Comparison of ENCODE assay signal across 1 cellular context in genomic region chr2:240136013-240136670, GRCh38.
TF ChIP-seq lines count a peak whose summit lies in the region.

COPS9 (minus strand) TSS chr2:240136305; CDS start chr2:240136284, 21 bp downstream.

TF ChIP-seq in WTC11, 78 proteins besides CTCF, POLR2A, EP300 and RAD21 (continued from another document and continues in another):
- TF ChIP-seq AFF4 (CRISPR knock-in tag; IDR thresholded peaks at IDR 0.05; ENCODE audit: borderline replicate concordance), result no peak
- TF ChIP-seq USF2 (CRISPR knock-in tag; IDR thresholded peaks at IDR 0.05), result peak; percentile 6; the same call in 1 of the 2 replicates
- TF ChIP-seq, protein P1, sequence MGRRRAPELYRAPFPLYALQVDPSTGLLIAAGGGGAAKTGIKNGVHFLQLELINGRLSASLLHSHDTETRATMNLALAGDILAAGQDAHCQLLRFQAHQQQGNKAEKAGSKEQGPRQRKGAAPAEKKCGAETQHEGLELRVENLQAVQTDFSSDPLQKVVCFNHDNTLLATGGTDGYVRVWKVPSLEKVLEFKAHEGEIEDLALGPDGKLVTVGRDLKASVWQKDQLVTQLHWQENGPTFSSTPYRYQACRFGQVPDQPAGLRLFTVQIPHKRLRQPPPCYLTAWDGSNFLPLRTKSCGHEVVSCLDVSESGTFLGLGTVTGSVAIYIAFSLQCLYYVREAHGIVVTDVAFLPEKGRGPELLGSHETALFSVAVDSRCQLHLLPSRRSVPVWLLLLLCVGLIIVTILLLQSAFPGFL (CRISPR knock-in tag; IDR thresholded peaks at IDR 0.05; ENCODE audit: borderline replicate concordance), result no peak
- TF ChIP-seq ZNF416 (CRISPR knock-in tag; IDR thresholded peaks at IDR 0.05), result no peak
- no peak for TF ChIP-seq ATF1 (CRISPR knock-in tag; IDR thresholded peaks at IDR 0.05)
- no peak for TF ChIP-seq CREB1 (CRISPR knock-in tag; IDR thresholded peaks at IDR 0.05)
- TF ChIP-seq RELA (CRISPR knock-in tag; IDR thresholded peaks at IDR 0.05; ENCODE audit: borderline replicate concordance), result no peak
- TF ChIP-seq ESRRA (CRISPR knock-in tag; IDR thresholded peaks at IDR 0.05; ENCODE audit: borderline replicate concordance), result no peak
- no peak for TF ChIP-seq SMAD3 (CRISPR knock-in tag; IDR thresholded peaks at IDR 0.05; ENCODE audit: borderline replicate concordance)
- TF ChIP-seq HMGA2 (CRISPR knock-in tag; IDR thresholded peaks at IDR 0.05), result no peak
- peak; percentile 19; the same call in 1 of the 2 replicates for TF ChIP-seq FOXP4 (CRISPR knock-in tag; IDR thresholded peaks at IDR 0.05)
- TF ChIP-seq, protein P2, sequence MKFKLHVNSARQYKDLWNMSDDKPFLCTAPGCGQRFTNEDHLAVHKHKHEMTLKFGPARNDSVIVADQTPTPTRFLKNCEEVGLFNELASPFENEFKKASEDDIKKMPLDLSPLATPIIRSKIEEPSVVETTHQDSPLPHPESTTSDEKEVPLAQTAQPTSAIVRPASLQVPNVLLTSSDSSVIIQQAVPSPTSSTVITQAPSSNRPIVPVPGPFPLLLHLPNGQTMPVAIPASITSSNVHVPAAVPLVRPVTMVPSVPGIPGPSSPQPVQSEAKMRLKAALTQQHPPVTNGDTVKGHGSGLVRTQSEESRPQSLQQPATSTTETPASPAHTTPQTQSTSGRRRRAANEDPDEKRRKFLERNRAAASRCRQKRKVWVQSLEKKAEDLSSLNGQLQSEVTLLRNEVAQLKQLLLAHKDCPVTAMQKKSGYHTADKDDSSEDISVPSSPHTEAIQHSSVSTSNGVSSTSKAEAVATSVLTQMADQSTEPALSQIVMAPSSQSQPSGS (CRISPR knock-in tag; IDR thresholded peaks at IDR 0.05; ENCODE audit: borderline replicate concordance, low read depth), result no peak
- no peak for TF ChIP-seq ATF3 (CRISPR knock-in tag; conservative IDR thresholded peaks at IDR 0.05)
- no peak for TF ChIP-seq CDX4 (CRISPR knock-in tag; IDR thresholded peaks at IDR 0.05; ENCODE audit: borderline replicate concordance)
- TF ChIP-seq, protein P3, sequence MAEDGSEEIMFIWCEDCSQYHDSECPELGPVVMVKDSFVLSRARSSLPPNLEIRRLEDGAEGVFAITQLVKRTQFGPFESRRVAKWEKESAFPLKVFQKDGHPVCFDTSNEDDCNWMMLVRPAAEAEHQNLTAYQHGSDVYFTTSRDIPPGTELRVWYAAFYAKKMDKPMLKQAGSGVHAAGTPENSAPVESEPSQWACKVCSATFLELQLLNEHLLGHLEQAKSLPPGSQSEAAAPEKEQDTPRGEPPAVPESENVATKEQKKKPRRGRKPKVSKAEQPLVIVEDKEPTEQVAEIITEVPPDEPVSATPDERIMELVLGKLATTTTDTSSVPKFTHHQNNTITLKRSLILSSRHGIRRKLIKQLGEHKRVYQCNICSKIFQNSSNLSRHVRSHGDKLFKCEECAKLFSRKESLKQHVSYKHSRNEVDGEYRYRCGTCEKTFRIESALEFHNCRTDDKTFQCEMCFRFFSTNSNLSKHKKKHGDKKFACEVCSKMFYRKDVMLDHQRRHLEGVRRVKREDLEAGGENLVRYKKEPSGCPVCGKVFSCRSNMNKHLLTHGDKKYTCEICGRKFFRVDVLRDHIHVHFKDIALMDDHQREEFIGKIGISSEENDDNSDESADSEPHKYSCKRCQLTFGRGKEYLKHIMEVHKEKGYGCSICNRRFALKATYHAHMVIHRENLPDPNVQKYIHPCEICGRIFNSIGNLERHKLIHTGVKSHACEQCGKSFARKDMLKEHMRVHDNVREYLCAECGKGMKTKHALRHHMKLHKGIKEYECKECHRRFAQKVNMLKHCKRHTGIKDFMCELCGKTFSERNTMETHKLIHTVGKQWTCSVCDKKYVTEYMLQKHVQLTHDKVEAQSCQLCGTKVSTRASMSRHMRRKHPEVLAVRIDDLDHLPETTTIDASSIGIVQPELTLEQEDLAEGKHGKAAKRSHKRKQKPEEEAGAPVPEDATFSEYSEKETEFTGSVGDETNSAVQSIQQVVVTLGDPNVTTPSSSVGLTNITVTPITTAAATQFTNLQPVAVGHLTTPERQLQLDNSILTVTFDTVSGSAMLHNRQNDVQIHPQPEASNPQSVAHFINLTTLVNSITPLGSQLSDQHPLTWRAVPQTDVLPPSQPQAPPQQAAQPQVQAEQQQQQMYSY (CRISPR knock-in tag; IDR thresholded peaks at IDR 0.05), result no peak
- TF ChIP-seq, protein P4, sequence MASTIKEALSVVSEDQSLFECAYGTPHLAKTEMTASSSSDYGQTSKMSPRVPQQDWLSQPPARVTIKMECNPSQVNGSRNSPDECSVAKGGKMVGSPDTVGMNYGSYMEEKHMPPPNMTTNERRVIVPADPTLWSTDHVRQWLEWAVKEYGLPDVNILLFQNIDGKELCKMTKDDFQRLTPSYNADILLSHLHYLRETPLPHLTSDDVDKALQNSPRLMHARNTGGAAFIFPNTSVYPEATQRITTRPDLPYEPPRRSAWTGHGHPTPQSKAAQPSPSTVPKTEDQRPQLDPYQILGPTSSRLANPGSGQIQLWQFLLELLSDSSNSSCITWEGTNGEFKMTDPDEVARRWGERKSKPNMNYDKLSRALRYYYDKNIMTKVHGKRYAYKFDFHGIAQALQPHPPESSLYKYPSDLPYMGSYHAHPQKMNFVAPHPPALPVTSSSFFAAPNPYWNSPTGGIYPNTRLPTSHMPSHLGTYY (CRISPR knock-in tag; IDR thresholded peaks at IDR 0.05), result no peak
- TF ChIP-seq, protein P5, sequence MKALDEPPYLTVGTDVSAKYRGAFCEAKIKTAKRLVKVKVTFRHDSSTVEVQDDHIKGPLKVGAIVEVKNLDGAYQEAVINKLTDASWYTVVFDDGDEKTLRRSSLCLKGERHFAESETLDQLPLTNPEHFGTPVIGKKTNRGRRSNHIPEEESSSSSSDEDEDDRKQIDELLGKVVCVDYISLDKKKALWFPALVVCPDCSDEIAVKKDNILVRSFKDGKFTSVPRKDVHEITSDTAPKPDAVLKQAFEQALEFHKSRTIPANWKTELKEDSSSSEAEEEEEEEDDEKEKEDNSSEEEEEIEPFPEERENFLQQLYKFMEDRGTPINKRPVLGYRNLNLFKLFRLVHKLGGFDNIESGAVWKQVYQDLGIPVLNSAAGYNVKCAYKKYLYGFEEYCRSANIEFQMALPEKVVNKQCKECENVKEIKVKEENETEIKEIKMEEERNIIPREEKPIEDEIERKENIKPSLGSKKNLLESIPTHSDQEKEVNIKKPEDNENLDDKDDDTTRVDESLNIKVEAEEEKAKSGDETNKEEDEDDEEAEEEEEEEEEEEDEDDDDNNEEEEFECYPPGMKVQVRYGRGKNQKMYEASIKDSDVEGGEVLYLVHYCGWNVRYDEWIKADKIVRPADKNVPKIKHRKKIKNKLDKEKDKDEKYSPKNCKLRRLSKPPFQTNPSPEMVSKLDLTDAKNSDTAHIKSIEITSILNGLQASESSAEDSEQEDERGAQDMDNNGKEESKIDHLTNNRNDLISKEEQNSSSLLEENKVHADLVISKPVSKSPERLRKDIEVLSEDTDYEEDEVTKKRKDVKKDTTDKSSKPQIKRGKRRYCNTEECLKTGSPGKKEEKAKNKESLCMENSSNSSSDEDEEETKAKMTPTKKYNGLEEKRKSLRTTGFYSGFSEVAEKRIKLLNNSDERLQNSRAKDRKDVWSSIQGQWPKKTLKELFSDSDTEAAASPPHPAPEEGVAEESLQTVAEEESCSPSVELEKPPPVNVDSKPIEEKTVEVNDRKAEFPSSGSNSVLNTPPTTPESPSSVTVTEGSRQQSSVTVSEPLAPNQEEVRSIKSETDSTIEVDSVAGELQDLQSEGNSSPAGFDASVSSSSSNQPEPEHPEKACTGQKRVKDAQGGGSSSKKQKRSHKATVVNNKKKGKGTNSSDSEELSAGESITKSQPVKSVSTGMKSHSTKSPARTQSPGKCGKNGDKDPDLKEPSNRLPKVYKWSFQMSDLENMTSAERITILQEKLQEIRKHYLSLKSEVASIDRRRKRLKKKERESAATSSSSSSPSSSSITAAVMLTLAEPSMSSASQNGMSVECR (CRISPR knock-in tag; IDR thresholded peaks at IDR 0.05; ENCODE audit: borderline replicate concordance), result peak; percentile 72; the same call in 1 of the 2 replicates
- TF ChIP-seq ZNF138 (CRISPR knock-in tag; conservative IDR thresholded peaks at IDR 0.05), result peak; percentile 20; the same call in 1 of the 2 replicates
- TF ChIP-seq, protein P6, sequence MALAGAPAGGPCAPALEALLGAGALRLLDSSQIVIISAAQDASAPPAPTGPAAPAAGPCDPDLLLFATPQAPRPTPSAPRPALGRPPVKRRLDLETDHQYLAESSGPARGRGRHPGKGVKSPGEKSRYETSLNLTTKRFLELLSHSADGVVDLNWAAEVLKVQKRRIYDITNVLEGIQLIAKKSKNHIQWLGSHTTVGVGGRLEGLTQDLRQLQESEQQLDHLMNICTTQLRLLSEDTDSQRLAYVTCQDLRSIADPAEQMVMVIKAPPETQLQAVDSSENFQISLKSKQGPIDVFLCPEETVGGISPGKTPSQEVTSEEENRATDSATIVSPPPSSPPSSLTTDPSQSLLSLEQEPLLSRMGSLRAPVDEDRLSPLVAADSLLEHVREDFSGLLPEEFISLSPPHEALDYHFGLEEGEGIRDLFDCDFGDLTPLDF (CRISPR knock-in tag; IDR thresholded peaks at IDR 0.05), result no peak
- no peak for TF ChIP-seq TEAD1 (CRISPR knock-in tag; IDR thresholded peaks at IDR 0.05)
- no peak for TF ChIP-seq PRRX2 (CRISPR knock-in tag; IDR thresholded peaks at IDR 0.05)
- TF ChIP-seq, protein P7, sequence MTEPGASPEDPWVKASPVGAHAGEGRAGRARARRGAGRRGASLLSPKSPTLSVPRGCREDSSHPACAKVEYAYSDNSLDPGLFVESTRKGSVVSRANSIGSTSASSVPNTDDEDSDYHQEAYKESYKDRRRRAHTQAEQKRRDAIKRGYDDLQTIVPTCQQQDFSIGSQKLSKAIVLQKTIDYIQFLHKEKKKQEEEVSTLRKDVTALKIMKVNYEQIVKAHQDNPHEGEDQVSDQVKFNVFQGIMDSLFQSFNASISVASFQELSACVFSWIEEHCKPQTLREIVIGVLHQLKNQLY (CRISPR knock-in tag; IDR thresholded peaks at IDR 0.05), result no peak
- TF ChIP-seq SMAD4 (CRISPR knock-in tag; IDR thresholded peaks at IDR 0.05), result no peak
- peak; percentile 58 for TF ChIP-seq SP1 (CRISPR knock-in tag; conservative IDR thresholded peaks at IDR 0.05)
- peak; percentile 57; the same call in 1 of the 2 replicates for TF ChIP-seq MAX (CRISPR knock-in tag; IDR thresholded peaks at IDR 0.05)
- TF ChIP-seq MYBL2 (CRISPR knock-in tag; IDR thresholded peaks at IDR 0.05), result peak; percentile 64; the same call in 1 of the 2 replicates
- TF ChIP-seq FOXK1 (CRISPR knock-in tag; IDR thresholded peaks at IDR 0.05), result peak; percentile 78
- TF ChIP-seq ZBTB43 (CRISPR knock-in tag; IDR thresholded peaks at IDR 0.05), result peak; percentile 65
